Comparison of ENCODE assay signal across 13 cellular contexts in the genomic region with DNA sequence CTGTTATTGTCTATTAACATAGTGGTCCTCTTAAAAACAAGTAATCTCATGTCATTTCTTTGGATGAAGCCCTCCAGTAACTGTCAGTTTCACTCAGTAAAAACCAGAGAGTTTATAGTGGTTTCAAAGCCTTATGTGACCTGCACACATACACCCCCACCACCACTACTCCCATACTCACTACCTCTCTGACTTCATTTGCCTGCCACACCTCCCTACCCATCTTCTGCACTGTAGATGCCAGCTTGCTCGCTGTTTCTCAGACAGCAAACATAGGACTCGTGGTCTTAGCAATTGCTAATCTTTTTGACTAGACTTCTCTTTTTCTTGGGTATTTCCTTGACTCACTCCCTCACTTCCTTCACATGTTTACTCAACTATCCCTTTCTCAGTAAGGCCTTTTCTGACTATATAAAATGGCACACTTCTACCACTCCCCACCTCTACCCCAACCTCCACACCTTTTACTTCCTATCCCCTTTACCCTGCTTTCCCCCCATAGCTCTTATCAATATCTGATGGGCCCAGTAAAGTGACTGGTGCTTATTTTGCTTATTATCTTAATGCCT. TPM values are rescaled to one million over a fixed set of nuclear protein-coding genes. Genes with fewer than 3 reads are reported as not detected.
A peak's percentile ranks its signal among the peaks of the same experiment; 100 is the strongest.
DNase-seq lines count a peak whose midpoint lies in the region; ATAC-seq lines count a peak whose summit lies in the region.
"Had no signal": no experiment of that assay in that cellular context is flagged by ENCODE, and none has a peak within 500 bp of the region (broad histone marks: within the 10 kb centered on the region; RNA-seq: fewer than 3 reads in every experiment).

No MANE protein-coding gene starts in this region.

- no peak overlapping the region for H3K27ac ChIP-seq in CD8-positive, alpha-beta memory T cell (ENCODE audit: low read depth, low read length)
- no peak overlapping the region for H3K27ac ChIP-seq in right cardiac atrium (ENCODE audit: low read length)

- 67% methylated on average over 2 of the region's 2 CpGs for WGBS in right cardiac atrium

- CTCF ChIA-PET in CD8-positive, alpha-beta memory T cell (lab: Charles Lee): interaction anchor here (2.1 kb wide), 1 partner anchor 36 kb away, joined by 5 read pairs; no protein-coding TSS in a partner anchor

- peaks cover 41% of the 10 kb centered on the region in 2 donors for H3K36me3 Mint-ChIP-seq in naive B cell
- H3K36me3 Mint-ChIP-seq in CD8-positive, alpha-beta memory T cell: peaks cover 19 to 75% (median 33%) of the 10 kb centered on the region in 3 donors

- H3K4me3 ChIP-seq in CD8-positive, alpha-beta memory T cell (ENCODE audit: low read length): no peak overlapping the region
- H3K4me3 ChIP-seq in right cardiac atrium (ENCODE audit: low read length): no peak overlapping the region

- intact Hi-C loops in right cardiac atrium (cut with DNase I): no loop called here

- H3K27me3 Mint-ChIP-seq in naive B cell: no peaks in the 10 kb centered on the region
- H3K27me3 Mint-ChIP-seq in CD8-positive, alpha-beta memory T cell: no peaks in the 10 kb centered on the region

- H3K9me3 Mint-ChIP-seq in naive B cell: no peaks in the 10 kb centered on the region
- no peaks in the 10 kb centered on the region for H3K9me3 Mint-ChIP-seq in CD8-positive, alpha-beta memory T cell

- H3K27ac Mint-ChIP-seq in naive B cell: peak overlapping the region in 5 of 6 donors; percentile 63 to 96 (median 76)
- H3K27ac Mint-ChIP-seq in CD8-positive, alpha-beta memory T cell: peak overlapping the region in 4 of 8 donors; percentile 1 to 73 (median 51)

- peak; percentile 80 to 97 for ATAC-seq in activated CD4-positive, CD25-positive, alpha-beta regulatory T cell treated with anti-CD3 and anti-CD28 coated beads, Interleukin-2, amount 50 U/mL, for 24 hours
- ATAC-seq in GM21529 (IDR thresholded peaks at IDR 0.05; ENCODE audit: unreplicated experiment) (peak; percentile 56), HG03520 (IDR thresholded peaks at IDR 0.05; ENCODE audit: unreplicated experiment) (peak; percentile 56), naive B cell (ENCODE audit: low read depth in 2 of 2) (peak; percentile 53 to 56), HG02840 (IDR thresholded peaks at IDR 0.05; ENCODE audit: low FRiP score, unreplicated experiment) (no peak), right cardiac atrium (no peak)
- ATAC-seq: left ventricle myocardium superior, Right ventricle myocardium inferior had no signal

- POLR2A ChIA-PET in CD8-positive, alpha-beta memory T cell (lab: Charles Lee): no interaction called here

- H3K27me3 ChIP-seq in CD8-positive, alpha-beta memory T cell (ENCODE audit: insufficient read depth, low read length, poor library complexity, severe bottlenecking): no peaks in the 10 kb centered on the region
- no peaks in the 10 kb centered on the region for H3K27me3 ChIP-seq in right cardiac atrium (ENCODE audit: control insufficient read depth, insufficient read depth)

- H3K4me1 Mint-ChIP-seq in naive B cell: peaks cover 15 to 16% (median 15%) of the 10 kb centered on the region in 3 donors
- H3K4me1 Mint-ChIP-seq in CD8-positive, alpha-beta memory T cell: peaks cover 0 to 12% (median 2%) of the 10 kb centered on the region in 3 donors

- peaks cover 31% of the 10 kb centered on the region for H3K36me3 ChIP-seq in CD8-positive, alpha-beta memory T cell (ENCODE audit: insufficient read depth, low read length)

- no peak for DNase-seq in activated CD4-positive, CD25-positive, alpha-beta regulatory T cell treated with anti-CD3 and anti-CD28 coated beads, Interleukin-2, amount 50 U/mL, for 72 hours
- DNase-seq in naive B cell: peak; percentile 6
- DNase-seq in CD8-positive, alpha-beta memory T cell: no peak
- DNase-seq in right cardiac atrium: no peak
- DNase-seq: activated CD8-positive, alpha-beta memory T cell treated with anti-CD3 and anti-CD28 coated beads, Interleukin-2, amount 50 U/mL, for 4 hours; foreskin melanocyte; left ventricle myocardium superior; NCI-H2081 treated with DMSO at 0.1 percent for 48 hours had no signal

- peak overlapping the region in 2 of 8 donors; percentile 18 to 24 for H3K4me3 Mint-ChIP-seq in naive B cell
- no peak overlapping the region for H3K4me3 Mint-ChIP-seq in CD8-positive, alpha-beta memory T cell

- no peaks in the 10 kb centered on the region for H3K4me1 ChIP-seq in CD8-positive, alpha-beta memory T cell (ENCODE audit: insufficient read depth, low read length)
- H3K4me1 ChIP-seq in right cardiac atrium (ENCODE audit: control insufficient read depth, insufficient read depth, low read length): no peaks in the 10 kb centered on the region

- no peaks in the 10 kb centered on the region for H3K9me3 ChIP-seq in CD8-positive, alpha-beta memory T cell (ENCODE audit: low read length)
- no peaks in the 10 kb centered on the region for H3K9me3 ChIP-seq in right cardiac atrium (ENCODE audit: control insufficient read depth, low read length)

RNA-seq across cellular contexts. Expression of gene CEP295, which starts 27.8 kb away (rescaled TPM):
- polyA plus RNA-seq in naive B cell (ENCODE audit: low read depth in 6 of 6) (1 to 10 TPM in 5 of 6 donors, under 1 TPM in 1; 0.18 to 4.2 (median 2.3) TPM), right cardiac atrium (4.6 TPM)
- total RNA-seq in CD8-positive, alpha-beta memory T cell: 10 to 100 TPM; 20.4 to 23.8 TPM
- 1.8 TPM for polyA plus RNA-seq in CD8-positive, alpha-beta memory T cell
- 1 to 10 TPM; 5.5 to 6.0 (median 6.0) TPM for total RNA-seq in right cardiac atrium

RNA-seq across cellular contexts. Expression of gene TAF1D, which starts 52.0 kb away (rescaled TPM):
- 10 to 100 TPM; 24.9 to 51.2 (median 36.0) TPM for polyA plus RNA-seq in naive B cell (ENCODE audit: low read depth in 6 of 6)
- 100 to 1,000 TPM; 249 to 265 TPM for total RNA-seq in CD8-positive, alpha-beta memory T cell
- 18.0 TPM for polyA plus RNA-seq in CD8-positive, alpha-beta memory T cell
- 10 to 100 TPM; 36.3 to 52.1 (median 38.6) TPM for total RNA-seq in right cardiac atrium
- polyA plus RNA-seq in right cardiac atrium: 36.2 TPM

RNA-seq across cellular contexts. Expression of gene C11orf54, which starts 52.2 kb away (rescaled TPM):
- polyA plus RNA-seq in naive B cell (ENCODE audit: low read depth in 6 of 6) (10 to 100 TPM; 15.0 to 29.1 (median 19.8) TPM), right cardiac atrium (23.0 TPM)
- 10 to 100 TPM; 14.9 to 16.8 TPM for total RNA-seq in CD8-positive, alpha-beta memory T cell
- polyA plus RNA-seq in CD8-positive, alpha-beta memory T cell: 18.6 TPM
- total RNA-seq in right cardiac atrium: 10 to 100 TPM; 28.0 to 36.9 (median 33.4) TPM

Comparison
In these comparisons a context has a peak if more than half of its experiments do, and no peak if none do; other contexts are left out.
1. ATAC-seq: peak in activated CD4-positive, CD25-positive, alpha-beta regulatory T cell treated with anti-CD3 and anti-CD28 coated beads, Interleukin-2, amount 50 U/mL, for 24 hours (2 of 2), GM21529 (single experiment), HG03520 (single experiment) and naive B cell (2 of 2); none in HG02840 (single experiment) and right cardiac atrium (0 of 2).